ENCODE assay signal across 19 cellular contexts in the genomic region with DNA sequence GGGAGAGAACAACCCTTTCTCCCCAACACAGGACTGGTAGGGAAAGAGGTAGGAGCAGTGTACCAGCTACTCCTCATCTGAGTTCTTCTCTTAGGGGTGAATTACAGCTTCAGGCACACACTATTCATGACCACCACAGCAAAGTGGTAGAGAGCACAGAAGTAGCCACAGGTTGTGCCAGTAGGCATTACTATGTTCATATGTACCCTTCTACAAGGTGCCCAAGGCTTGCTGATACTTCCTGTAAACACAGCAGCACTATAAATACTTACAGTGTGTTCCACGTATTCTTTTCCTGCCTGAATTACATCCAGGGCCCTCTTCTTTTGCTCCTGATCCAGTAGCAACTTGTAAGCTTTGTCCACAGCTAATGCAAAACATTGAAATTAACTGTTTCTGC. TPM values are rescaled to one million over a fixed set of nuclear protein-coding genes. Genes with fewer than 3 reads are reported as not detected.
A peak's percentile ranks its signal among the peaks of the same experiment; 100 is the strongest.
DNase-seq lines count a peak whose midpoint lies in the region; ATAC-seq, FAIRE-seq and TF ChIP-seq lines count a peak whose summit lies in the region.
"Had no signal": no experiment of that assay in that cellular context is flagged by ENCODE, and none has a peak within 500 bp of the region (broad histone marks: within the 10 kb centered on the region; RNA-seq: fewer than 3 reads in every experiment).

No MANE protein-coding gene starts in this region.

- peak in 1 of 2 donors; percentile 38 for ATAC-seq in gastrocnemius medialis

- TF ChIP-seq CTCF in DOHH2 (IDR thresholded peaks at IDR 0.05; ENCODE audit: low read depth, low read length, poor library complexity, severe bottlenecking) (no peak), HEK293 (tag by site-specific recombination; IDR thresholded peaks at IDR 0.05) (no peak), bronchial epithelial cell (IDR thresholded peaks at IDR 0.05; ENCODE audit: insufficient read depth, low read length, severe bottlenecking) (no peak), gastrocnemius medialis (IDR thresholded peaks at IDR 0.05 in 4 of 5, conservative IDR thresholded peaks at IDR 0.05 in 1 of 5) (no peak)

- H3K9me3 ChIP-seq in DOHH2 (ENCODE audit: control insufficient read depth, insufficient read depth, low read length), result no peaks in the 10 kb centered on the region
- H3K9me3 ChIP-seq in HEK293 (ENCODE audit: control insufficient read depth, insufficient read depth, low read depth, low read length), result no peaks in the 10 kb centered on the region
- no peaks in the 10 kb centered on the region for H3K9me3 ChIP-seq in gastrocnemius medialis
- H3K9me3 ChIP-seq: HAP-1, MG63 had no signal

- FAIRE-seq in bronchial epithelial cell (lab: Jason Lieb, UNC), result peak; percentile 7

- CTCF ChIA-PET in HEK293 (lab: Yijun Ruan, JAX), result interaction anchor here (0.5 to 3.9 kb wide), 18 partner anchors 10 to 395 kb away, joined by 3 to 90 read pairs (median 4); a partner anchor contains a TSS

- H3K27ac ChIP-seq in DOHH2 (ENCODE audit: low read depth, low read length) (0 out of 2 replicates have a peak overlapping the region, but pooled peaks have one; percentile 0), HEK293 (ENCODE audit: extremely low read depth, low read depth, low read length) (no peak overlapping the region), gastrocnemius medialis (peak overlapping the region; percentile 51 to 76 (median 72))
- H3K27ac ChIP-seq: HL-60 had no signal

- DNase-seq in bronchial epithelial cell (ENCODE audit: low read depth) (no peak), gastrocnemius medialis (no peak), 8988T (no peak), epidermal melanocyte (ENCODE audit: insufficient read length, low spot score) (no peak), globus pallidus (ENCODE audit: low spot score) (no peak)
- DNase-seq: ACHN, C1 segment of cervical spinal cord, DMS79 treated with DMSO at 0.1 percent for 48 hours, MG63, NCI-H1092, NCI-H146, NCI-H2029 treated with DMSO at 0.1 percent for 48 hours, NCI-H774, SHP77 had no signal

- H3K36me3 ChIP-seq in DOHH2 (ENCODE audit: control insufficient read depth, low read length) (peaks cover 74% of the 10 kb centered on the region), HEK293 (ENCODE audit: control insufficient read depth in 2 of 2, insufficient read depth in 1 of 2, low read length in 2 of 2) (peaks cover 48 to 87% of the 10 kb centered on the region in 2 experiments), bronchial epithelial cell (ENCODE audit: control insufficient read depth, insufficient read depth, low read length) (peaks cover 4% of the 10 kb centered on the region), gastrocnemius medialis (peaks cover 0 to 72% of the 10 kb centered on the region in 2 donors)

- H3F3A ChIP-seq in DOHH2 (ENCODE audit: control insufficient read depth, insufficient read depth), result peaks cover 7% of the 10 kb centered on the region

- peaks cover 13% of the 10 kb centered on the region for H3K79me2 ChIP-seq in DOHH2 (ENCODE audit: control insufficient read depth, low read length)

- H3K4me1 ChIP-seq in DOHH2 (ENCODE audit: control insufficient read depth, low read length) (no peaks in the 10 kb centered on the region; the same call in 1 of the 2 replicates), HEK293 (ENCODE audit: control insufficient read depth, insufficient read depth, low read length) (no peaks in the 10 kb centered on the region), gastrocnemius medialis (peaks cover 29 to 36% of the 10 kb centered on the region in 2 donors)

- intact Hi-C loops in gastrocnemius medialis (cut with DNase I; ENCODE audit: low total_unique reads), result loop anchor here (1.0 kb wide), 1 partner anchor 118 kb away; no protein-coding TSS in a partner anchor

- H3K9me2 ChIP-seq in DOHH2 (replicated peaks; ENCODE audit: control insufficient read depth, low read length), result no peaks in the 10 kb centered on the region

- H3K4me3 ChIP-seq in DOHH2 (ENCODE audit: low read length) (no peak overlapping the region), HEK293 (ENCODE audit: low read depth, low read length) (no peak overlapping the region), bronchial epithelial cell (ENCODE audit: low read depth, low read length) (no peak overlapping the region), gastrocnemius medialis (no peak overlapping the region)
- H3K4me3 ChIP-seq: HAP-1, MG63 had no signal

- POLR2A ChIA-PET in HEK293 (lab: Yijun Ruan, JAX), result interaction anchor here (1.0 kb wide), 1 partner anchor 26 kb away, joined by 3 read pairs; a partner anchor contains a TSS

- no peak overlapping the region for H3K4me2 ChIP-seq in DOHH2 (ENCODE audit: low read length)

- in situ Hi-C loops in gastrocnemius medialis (cut with MboI; ENCODE audit: low sequenced_read_pairs in 4 of 4), result loop anchor here (5.0 to 10.0 kb wide), 2 partner anchors 115 to 117 kb away; no protein-coding TSS in a partner anchor

- H3K27me3 ChIP-seq in DOHH2 (ENCODE audit: control insufficient read depth, low read length) (no peaks in the 10 kb centered on the region), bronchial epithelial cell (ENCODE audit: control insufficient read depth, insufficient read depth, low read length) (no peaks in the 10 kb centered on the region), gastrocnemius medialis (no peaks in the 10 kb centered on the region)
- H3K27me3 ChIP-seq: MG63 had no signal

- H4K20me1 ChIP-seq in DOHH2 (ENCODE audit: control insufficient read depth, insufficient read depth, low read depth, low read length), result no peaks in the 10 kb centered on the region

- TF ChIP-seq POLR2A in gastrocnemius medialis (IDR thresholded peaks at IDR 0.05), result no peak

TF ChIP-seq in HEK293, 187 proteins besides CTCF, POLR2A, EP300 and RAD21:
- TF ChIP-seq KLF8 (tag by site-specific recombination; IDR thresholded peaks at IDR 0.05), result no peak
- no peak for TF ChIP-seq GFI1B (tag by site-specific recombination; IDR thresholded peaks at IDR 0.05)
- peak; percentile 70; the same call in 1 of the 2 replicates for TF ChIP-seq ZNF394 (tag by site-specific recombination; IDR thresholded peaks at IDR 0.05; ENCODE audit: borderline replicate concordance)

RNA-seq across cellular contexts. Expression of a gene that starts 23.1 kb away (rescaled TPM):
- 44.2 and 51.7 TPM in 2 replicates for total RNA-seq in bronchial epithelial cell
- total RNA-seq in gastrocnemius medialis, result 10 to 100 TPM; 37.6 to 56.1 (median 51.2) TPM

RNA-seq across cellular contexts. Expression of a gene that starts 26.2 kb away (rescaled TPM):
- total RNA-seq in bronchial epithelial cell, result 286 and 496 TPM in 2 replicates
- total RNA-seq in gastrocnemius medialis, result 100 to 1,000 TPM; 125 to 333 (median 193) TPM

RNA-seq across cellular contexts. Expression of a gene that starts 33.2 kb away (rescaled TPM):
- total RNA-seq in bronchial epithelial cell, result 5.0 and 10.9 TPM in 2 replicates
- total RNA-seq in gastrocnemius medialis, result 1 to 10 TPM in 2 of 4 donors, under 1 TPM in 2; 0.76 to 1.5 (median 0.97) TPM
- total RNA-seq: NCI-H460 had no signal

RNA-seq across cellular contexts. Expression of a gene that starts 49.6 kb away (rescaled TPM):
- 24.2 and 36.4 TPM in 2 replicates for total RNA-seq in bronchial epithelial cell
- total RNA-seq in gastrocnemius medialis, result 10 to 100 TPM in 2 of 4 donors, 1 to 10 TPM in 2; 5.6 to 18.9 (median 12.4) TPM
